In genomic region chr9:29319727-29320513, GRCh38 we compare ENCODE assay signal across 1 cellular context.
TF ChIP-seq lines count a peak whose summit lies in the region.

No MANE protein-coding gene starts in this region.

TF ChIP-seq in H1, 55 proteins besides CTCF, POLR2A, EP300 and RAD21:
- no peak for TF ChIP-seq SP2 (IDR thresholded peaks at IDR 0.05; ENCODE audit: low read length)
- TF ChIP-seq BCL11A (IDR thresholded peaks at IDR 0.05; ENCODE audit: low read depth in 2 of 2, low read length in 2 of 2): no peak
- no peak for TF ChIP-seq E2F6 (IDR thresholded peaks at IDR 0.05)
